Comparison of ENCODE assay signal across 8 cellular contexts in genomic region chr17:55750750-55751641, GRCh38. TPM values are rescaled to one million over a fixed set of nuclear protein-coding genes. Genes with fewer than 3 reads are reported as not detected.
DNase-seq lines count a peak whose midpoint lies in the region; ATAC-seq and TF ChIP-seq lines count a peak whose summit lies in the region.

Gene PCTP (plus strand): TSS chr17:55751051. CDS start chr17:55751104, 53 bp downstream.

- H3K4me2 ChIP-seq in neural progenitor cell = peak within 1 kb of the TSS; percentile 89

- H3K9me3 Mint-ChIP-seq in neural progenitor cell = no peaks in the 10 kb centered on the region

- H3K36me3 Mint-ChIP-seq in neural progenitor cell = peaks cover 7% of the 10 kb centered on the region

- H3K4me1 ChIP-seq in foreskin keratinocyte (no peaks in the 10 kb centered on the region), neural progenitor cell (peaks cover 6% of the 10 kb centered on the region)

- H3K27ac Mint-ChIP-seq in neural progenitor cell = peak within 1 kb of the TSS; percentile 63

- peak within 1 kb of the TSS; percentile 74 for H2AFZ ChIP-seq in neural progenitor cell (replicated peaks)

- peak within 1 kb of the TSS; percentile 61 for H3K4me3 ChIP-seq in neural progenitor cell

- DNase-seq in DMS53 (lab: John Stamatoyannopoulos, UW) (peak; percentile 93), HuH-7.5 (ENCODE audit: low spot score) (peak; percentile 68), SHP77 (lab: John Stamatoyannopoulos, UW) (peak; percentile 60 to 62), foreskin keratinocyte (peak; percentile 54 to 80), neural progenitor cell (ENCODE audit: low spot score) (peak; percentile 96), stromal cell of bone marrow (ENCODE audit: low read depth) (peak; percentile 90)
- peak; percentile 67 for DNase-seq in activated gamma-delta T cell treated with anti-CD3 and anti-CD28 coated beads, Interleukin-2, amount 50 U/mL, for 16 hours (ENCODE audit: low read depth)

- peak within 1 kb of the TSS; percentile 94 for H3K4me3 Mint-ChIP-seq in neural progenitor cell

- H3K27ac ChIP-seq in foreskin keratinocyte = no peak within 1 kb of the TSS
- H3K27ac ChIP-seq in neural progenitor cell = peak within 1 kb of the TSS; percentile 62

- TF ChIP-seq CTCF in foreskin keratinocyte (conservative IDR thresholded peaks at IDR 0.05) (peak; percentile 57), neural progenitor cell (IDR thresholded peaks at IDR 0.05) (peak; percentile 52)

- ATAC-seq in GM21528 (IDR thresholded peaks at IDR 0.05; ENCODE audit: low FRiP score, unreplicated experiment) = peak; percentile 99
- ATAC-seq in foreskin keratinocyte = peak; percentile 98

- H3K79me2 ChIP-seq in neural progenitor cell (ENCODE audit: low read depth) = peaks cover 19% of the 10 kb centered on the region

- H3K4me1 Mint-ChIP-seq in neural progenitor cell = peaks cover 15% of the 10 kb centered on the region

- H3K27me3 ChIP-seq in foreskin keratinocyte (peaks cover 4% of the 10 kb centered on the region), neural progenitor cell (no peaks in the 10 kb centered on the region)

- no peaks in the 10 kb centered on the region for H3K9me3 ChIP-seq in neural progenitor cell (ENCODE audit: low read depth)

- peaks cover 3% of the 10 kb centered on the region for H3K27me3 Mint-ChIP-seq in neural progenitor cell (ENCODE audit: insufficient read depth, low read depth)

- H3F3A ChIP-seq in neural progenitor cell (ENCODE audit: low read depth) = peaks cover 13% of the 10 kb centered on the region

- H3K9ac ChIP-seq in neural progenitor cell = no peak within 1 kb of the TSS

- no peaks in the 10 kb centered on the region for H3K36me3 ChIP-seq in neural progenitor cell

- peaks cover 5% of the 10 kb centered on the region for H4K20me1 ChIP-seq in neural progenitor cell (ENCODE audit: low read depth)

RNA-seq across cellular contexts. Expression of gene PCTP, which starts in this region (rescaled TPM):
- total RNA-seq in foreskin keratinocyte (16.5 and 17.7 TPM in 2 replicates), neural progenitor cell (ENCODE audit: low replicate concordance) (26.5 and 30.4 TPM in 2 replicates)
- polyA plus RNA-seq in foreskin keratinocyte = 12.5 TPM in 2 replicates
